ENCODE assay signal across 16 cellular contexts in the genomic region with DNA sequence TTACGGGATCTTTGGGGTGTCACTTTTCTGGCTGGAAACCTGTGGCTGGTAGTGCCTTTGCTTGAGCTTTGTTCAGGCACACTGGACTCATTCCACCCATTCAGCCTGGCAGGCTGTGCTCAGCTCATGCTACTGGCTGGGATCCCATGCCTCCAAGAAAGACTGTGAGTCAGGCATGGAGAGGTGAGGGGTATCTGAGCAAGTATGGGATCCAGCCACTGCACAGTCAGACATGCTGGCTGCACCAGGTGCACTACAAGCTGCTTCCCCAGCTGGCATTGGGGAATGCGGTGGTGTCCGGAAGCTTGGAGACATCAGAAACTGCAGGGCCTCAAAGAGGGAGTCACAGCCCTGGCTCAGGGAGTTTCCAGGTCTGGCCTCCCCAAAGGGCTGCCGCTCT. TPM values are rescaled to one million over a fixed set of nuclear protein-coding genes. Genes with fewer than 3 reads are reported as not detected.
A peak's percentile ranks its signal among the peaks of the same experiment; 100 is the strongest.
DNase-seq lines count a peak whose midpoint lies in the region; ATAC-seq, FAIRE-seq and TF ChIP-seq lines count a peak whose summit lies in the region.
"Had no signal": no experiment of that assay in that cellular context is flagged by ENCODE, and none has a peak within 500 bp of the region (broad histone marks: within the 10 kb centered on the region; RNA-seq: fewer than 3 reads in every experiment).

No MANE protein-coding gene starts in this region.

- H3K27me3 ChIP-seq in MG63 (no peaks in the 10 kb centered on the region), H1 (replicated peaks in 1 of 4; ENCODE audit: control insufficient read depth in 3 of 4, extremely low read depth in 1 of 4, insufficient read depth in 3 of 4, low read length in 3 of 4) (no peaks in the 10 kb centered on the region), trophoblast cell (ENCODE audit: insufficient read depth, low read length) (no peaks in the 10 kb centered on the region), hepatocyte (no peaks in the 10 kb centered on the region)

- H2BK12ac ChIP-seq in H1 (ENCODE audit: low read depth, low read length) (no peak overlapping the region), trophoblast cell (ENCODE audit: low read length) (no peak overlapping the region)

- H3K23me2 ChIP-seq in H1 (ENCODE audit: low read depth, low read length): peaks cover 2% of the 10 kb centered on the region; the same call in 1 of the 2 replicates

- no peak overlapping the region for H3K4me2 ChIP-seq in H1 (ENCODE audit: insufficient read depth in 1 of 2, low read depth in 2 of 2, low read length in 2 of 2)
- no peak overlapping the region for H3K4me2 ChIP-seq in trophoblast cell (ENCODE audit: low read length)
- H3K4me2 ChIP-seq in hepatocyte: no peak overlapping the region

- POLR2A ChIA-PET in H1 (lab: Charles Lee; ENCODE audit: partially characterized antibody): interaction anchor here (0.7 to 9.4 kb wide), 9 partner anchors 8 to 43 kb away, joined by 3 to 88 read pairs (median 4); a partner anchor contains a TSS

- H3K79me2 ChIP-seq in H1 (ENCODE audit: control insufficient read depth in 1 of 2, insufficient read depth in 2 of 2, low read length in 2 of 2): no peaks in the 10 kb centered on the region
- no peaks in the 10 kb centered on the region for H3K79me2 ChIP-seq in trophoblast cell (ENCODE audit: control insufficient read depth, insufficient read depth, low read length, poor library complexity)
- no peaks in the 10 kb centered on the region for H3K79me2 ChIP-seq in hepatocyte

- H3K9me3 ChIP-seq in MG63: no peaks in the 10 kb centered on the region
- H3K9me3 ChIP-seq in H1 (ENCODE audit: insufficient read depth in 2 of 2, low read depth in 1 of 2, low read length in 1 of 2): 0 out of 4 replicates have a peak, but pooled peaks cover 0 to 1% of the 10 kb centered on the region in 2 experiments
- H3K9me3 ChIP-seq in trophoblast cell (ENCODE audit: insufficient read depth, low read depth, low read length): no peaks in the 10 kb centered on the region
- H3K9me3 ChIP-seq in hepatocyte (ENCODE audit: low read depth): no peaks in the 10 kb centered on the region

- H4K5ac ChIP-seq in H1 (ENCODE audit: insufficient read length, low read depth, low read length): no peak overlapping the region

- no peak for TF ChIP-seq EP300 in H1 (IDR thresholded peaks at IDR 0.05; ENCODE audit: borderline replicate concordance in 1 of 2, low read depth in 2 of 2, low read length in 2 of 2)

- H3K9me2 ChIP-seq in hepatocyte (replicated peaks; ENCODE audit: insufficient read depth): no peaks in the 10 kb centered on the region

- no peaks in the 10 kb centered on the region; a peak in 1 of 7 replicates for H3K4me1 ChIP-seq in H1 (replicated peaks in 1 of 4; ENCODE audit: control insufficient read depth in 3 of 4, insufficient read depth in 4 of 4, low read length in 3 of 4)
- no peaks in the 10 kb centered on the region for H3K4me1 ChIP-seq in trophoblast cell (ENCODE audit: control insufficient read depth in 1 of 2, insufficient read depth in 2 of 2, low read length in 2 of 2)
- no peaks in the 10 kb centered on the region for H3K4me1 ChIP-seq in hepatocyte (ENCODE audit: insufficient read depth)

- H3K18ac ChIP-seq in H1 (ENCODE audit: extremely low read depth, low read length) (no peak overlapping the region), trophoblast cell (ENCODE audit: low read length) (no peak overlapping the region)

- H2AK5ac ChIP-seq in H1 (ENCODE audit: low read depth, low read length) (no peak overlapping the region), trophoblast cell (ENCODE audit: low read length) (no peak overlapping the region)

- H3K14ac ChIP-seq in H1 (ENCODE audit: insufficient read length) (no peak overlapping the region), trophoblast cell (ENCODE audit: low read length) (no peak overlapping the region)

- H3K23ac ChIP-seq in H1 (ENCODE audit: insufficient read length): no peak overlapping the region
- H3K23ac ChIP-seq in trophoblast cell (ENCODE audit: low read length): no peak overlapping the region

- H4K91ac ChIP-seq in H1 (replicated peaks; ENCODE audit: insufficient read length, low read length) (no peak overlapping the region), trophoblast cell (ENCODE audit: low read depth, low read length) (no peak overlapping the region)

- WGBS in H1 (ENCODE audit: extremely low coverage in 1 of 2, insufficient coverage in 1 of 2, insufficient read length in 1 of 2, insufficient replicate concordance in 2 of 2, low coverage in 1 of 2, low lambda C conversion rate in 2 of 2, missing lambda C conversion rate in 1 of 2), 2 experiments: 97% methylated on average over 4 of the region's 4 CpGs; no CpG with 5 or more reads in 1 of the 2 experiments
- no CpG with 5 or more reads among the region's 4 CpGs for WGBS in trophoblast cell (ENCODE audit: extremely low coverage, insufficient coverage, insufficient read length)
- 94% methylated on average over 4 of the region's 4 CpGs for WGBS in hepatocyte (ENCODE audit: low lambda C conversion rate, missing lambda C conversion rate)

- no peak overlapping the region for H2AFZ ChIP-seq in H1 (ENCODE audit: low read length)
- H2AFZ ChIP-seq in trophoblast cell (ENCODE audit: insufficient read depth, low read length, poor library complexity): no peak overlapping the region
- H2AFZ ChIP-seq in hepatocyte: no peak overlapping the region

- H2BK15ac ChIP-seq in H1 (ENCODE audit: low read length): peak overlapping the region; percentile 40; the same call in 1 of the 2 replicates

- H3K27ac ChIP-seq in H1 (ENCODE audit: low read depth, low read length) (no peak overlapping the region), trophoblast cell (ENCODE audit: low read depth, low read length) (no peak overlapping the region), hepatocyte (no peak overlapping the region)

- CTCF ChIA-PET in H1 (lab: Charles Lee; ENCODE audit: partially characterized antibody): interaction anchor here (0.6 to 2.5 kb wide), 7 partner anchors 10 to 772 kb away, joined by 3 to 12 read pairs (median 3); a partner anchor contains a TSS

- no peaks in the 10 kb centered on the region for H3K79me1 ChIP-seq in H1 (ENCODE audit: low read depth, low read length)
- no peaks in the 10 kb centered on the region for H3K79me1 ChIP-seq in trophoblast cell (ENCODE audit: low read length)

- H3K56ac ChIP-seq in H1 (replicated peaks; ENCODE audit: insufficient read length, low read depth, low read length): no peak overlapping the region

- no peak overlapping the region for H2BK5ac ChIP-seq in H1 (ENCODE audit: low read depth, low read length)
- H2BK5ac ChIP-seq in trophoblast cell (ENCODE audit: low read depth, low read length, poor library complexity): no peak overlapping the region

- no peak for FAIRE-seq in H1 (lab: Jason Lieb, UNC)
- FAIRE-seq: G401.6, GM12892 had no signal

- H3K4ac ChIP-seq in H1 (replicated peaks; ENCODE audit: insufficient read length, low read depth, low read length) (no peak overlapping the region), trophoblast cell (ENCODE audit: low read depth, low read length) (no peak overlapping the region)

- H3K4me3 ChIP-seq in MG63 (no peak overlapping the region), H1 (ENCODE audit: extremely low read depth in 1 of 4, insufficient read depth in 2 of 4, low read depth in 3 of 4, low read length in 4 of 4) (no peak overlapping the region), foreskin fibroblast (ENCODE audit: low read depth in 1 of 2, low read length in 2 of 2) (no peak overlapping the region), trophoblast cell (ENCODE audit: low read depth, low read length) (no peak overlapping the region), hepatocyte (no peak overlapping the region)

- H4K8ac ChIP-seq in H1 (ENCODE audit: extremely low read depth, insufficient read depth, low read length) (no peak overlapping the region), trophoblast cell (ENCODE audit: low read depth, low read length) (no peak overlapping the region)

- H2BK120ac ChIP-seq in H1 (replicated peaks; ENCODE audit: low read depth, low read length) (no peak overlapping the region), trophoblast cell (ENCODE audit: insufficient read depth, low read length, poor library complexity) (no peak overlapping the region)

- no peaks in the 10 kb centered on the region for H3K36me3 ChIP-seq in MG63
- H3K36me3 ChIP-seq in H1 (ENCODE audit: control insufficient read depth in 2 of 4, insufficient read depth in 4 of 4, low read length in 3 of 4): no peaks in the 10 kb centered on the region
- H3K36me3 ChIP-seq in trophoblast cell (ENCODE audit: control insufficient read depth in 1 of 2, insufficient read depth in 2 of 2, low read length in 2 of 2): no peaks in the 10 kb centered on the region
- H3K36me3 ChIP-seq in hepatocyte (replicated peaks; ENCODE audit: insufficient read depth, low read depth): no peaks in the 10 kb centered on the region

- H4K12ac ChIP-seq in trophoblast cell (ENCODE audit: low read depth, low read length): no peak overlapping the region

- H4K20me1 ChIP-seq in H1 (replicated peaks in 1 of 2; ENCODE audit: control insufficient read depth in 1 of 2, insufficient read depth in 2 of 2, low read length in 2 of 2) (peaks cover 1 to 3% of the 10 kb centered on the region in 2 experiments), hepatocyte (ENCODE audit: insufficient read depth, poor library complexity, severe bottlenecking) (no peaks in the 10 kb centered on the region)

- no peak for TF ChIP-seq CTCF in H1 (IDR thresholded peaks at IDR 0.05; ENCODE audit: control extremely low read depth in 1 of 3, insufficient read depth in 1 of 3, low read depth in 1 of 3, low read length in 3 of 3)
- no peak for TF ChIP-seq CTCF in foreskin fibroblast (IDR thresholded peaks at IDR 0.05; ENCODE audit: low read depth, low read length)
- TF ChIP-seq CTCF in hepatocyte (IDR thresholded peaks at IDR 0.05; ENCODE audit: poor library complexity): no peak

- TF ChIP-seq RAD21 in H1 (IDR thresholded peaks at IDR 0.05 in 1 of 2, conservative IDR thresholded peaks at IDR 0.05 in 1 of 2; ENCODE audit: low read depth in 2 of 2, low read length in 2 of 2): no peak

- H2BK20ac ChIP-seq in H1 (ENCODE audit: low read length): no peak overlapping the region

- ATAC-seq in HG03280 (IDR thresholded peaks at IDR 0.05; ENCODE audit: unreplicated experiment): no peak

- H3K9ac ChIP-seq in H1 (replicated peaks in 1 of 4; ENCODE audit: extremely low read depth in 1 of 4, low read depth in 3 of 4, low read length in 3 of 4) (no peak overlapping the region), trophoblast cell (ENCODE audit: low read length) (no peak overlapping the region)

- TF ChIP-seq POLR2A in H1 (IDR thresholded peaks at IDR 0.05; ENCODE audit: control extremely low read depth in 1 of 2, low read depth in 2 of 2, low read length in 2 of 2): no peak

- DNase-seq in MG63: peak; percentile 20
- DNase-seq in H1 (ENCODE audit: low read depth in 1 of 2, low spot score in 2 of 2): no peak
- peak; percentile 1 to 10 for DNase-seq in foreskin fibroblast
- peak; percentile 11 to 41 for DNase-seq in trophoblast cell
- no peak for DNase-seq in hepatocyte (ENCODE audit: low spot score)
- DNase-seq in NCI-H2227 treated with DMSO at 0.1 percent for 48 hours (lab: John Stamatoyannopoulos, UW): no peak
- DNase-seq: Caco-2; CD4-positive, alpha-beta memory T cell; DMS153; DND-41; GOT3; H7; HCEC 1CT had no signal

RNA-seq across cellular contexts. Expression of a gene that starts 12.0 kb away (rescaled TPM):
- total RNA-seq in MG63 (2014; rRNA removed; shearing (Covaris generic); ENCODE audit: low replicate concordance): 27.1 and 33.3 TPM in 2 replicates
- 30.4 and 33.7 TPM in 2 replicates for total RNA-seq in H1 (2021; fragmentation: NEBNext Ultra II Directional; extraction: Animal tissue kit (Norgen Biotek cat#: 25700))
- polyA plus RNA-seq in H1 (2011; rRNA removed) (8.0 and 8.8 TPM in 2 replicates), hepatocyte (18.3 and 32.5 TPM in 2 replicates)
- polyA plus RNA-seq in H1 (2011; cell fraction: cytosol; rRNA removed): 9.8 TPM
- polyA plus RNA-seq in H1 (2011; cell fraction: nucleus; rRNA removed): 15.3 TPM
- polyA plus RNA-seq in H1 (2012, experiment 1 of 2): 11.4 to 20.0 TPM (median 15.0 TPM) in 4 replicates
- 2.8 TPM for polyA plus RNA-seq in H1 (2012, experiment 2 of 2)
- 16.0 TPM for polyA plus RNA-seq in H1 (2013, experiment 1 of 2)
- polyA plus RNA-seq in H1 (2013, experiment 2 of 2): 15.3 TPM
- 19.8 and 20.5 TPM in 2 replicates for polyA minus RNA-seq in H1 (2011; rRNA and poly(A)+ RNA removed)
- polyA minus RNA-seq in H1 (2011; cell fraction: cytosol; rRNA and poly(A)+ RNA removed): 10.5 TPM
- polyA minus RNA-seq in H1 (2011; cell fraction: nucleus; rRNA and poly(A)+ RNA removed): 50.3 TPM
- polyA plus RNA-seq in trophoblast cell (2013): 22.5 and 23.6 TPM in 2 replicates
- 30.9 and 33.7 TPM in 2 replicates for total RNA-seq in hepatocyte

RNA-seq across cellular contexts. Expression of a gene that starts 30.7 kb away (rescaled TPM):
- 19.3 and 31.7 TPM in 2 replicates for total RNA-seq in MG63 (2014; rRNA removed; shearing (Covaris generic); ENCODE audit: low replicate concordance)
- 21.5 and 24.5 TPM in 2 replicates for total RNA-seq in H1 (2021; fragmentation: NEBNext Ultra II Directional; extraction: Animal tissue kit (Norgen Biotek cat#: 25700))
- polyA plus RNA-seq in H1 (2011; rRNA removed): 3.9 and 14.7 TPM in 2 replicates
- 12.6 TPM for polyA plus RNA-seq in H1 (2011; cell fraction: cytosol; rRNA removed)
- polyA plus RNA-seq in H1 (2011; cell fraction: nucleus; rRNA removed): 2.6 TPM
- 9.6 to 25.4 TPM (median 13.4 TPM) in 4 replicates for polyA plus RNA-seq in H1 (2012, experiment 1 of 2)
- 2.5 TPM for polyA plus RNA-seq in H1 (2012, experiment 2 of 2)
- 12.0 TPM for polyA plus RNA-seq in H1 (2013, experiment 1 of 2)
- polyA plus RNA-seq in H1 (2013, experiment 2 of 2): 11.7 TPM
- 7.6 and 14.9 TPM in 2 replicates for polyA minus RNA-seq in H1 (2011; rRNA and poly(A)+ RNA removed)
- polyA minus RNA-seq in H1 (2011; cell fraction: cytosol; rRNA and poly(A)+ RNA removed): 7.9 TPM
- 12.8 TPM for polyA minus RNA-seq in H1 (2011; cell fraction: nucleus; rRNA and poly(A)+ RNA removed)
- polyA plus RNA-seq in trophoblast cell (2013): 11.3 and 12.1 TPM in 2 replicates
- 72.0 and 75.6 TPM in 2 replicates for total RNA-seq in hepatocyte
- 31.1 and 32.9 TPM in 2 replicates for polyA plus RNA-seq in hepatocyte

RNA-seq across cellular contexts. Expression of a gene that starts 30.8 kb away (rescaled TPM):
- 92.0 and 171 TPM in 2 replicates for total RNA-seq in MG63 (2014; rRNA removed; shearing (Covaris generic); ENCODE audit: low replicate concordance)
- total RNA-seq in H1 (2021; fragmentation: NEBNext Ultra II Directional; extraction: Animal tissue kit (Norgen Biotek cat#: 25700)): 202 and 212 TPM in 2 replicates
- polyA plus RNA-seq in H1 (2011; rRNA removed) (45.8 and 64.7 TPM in 2 replicates), hepatocyte (42.1 and 51.9 TPM in 2 replicates)
- polyA plus RNA-seq in H1 (2011; cell fraction: cytosol; rRNA removed): 114 TPM
- polyA plus RNA-seq in H1 (2011; cell fraction: nucleus; rRNA removed): 63.1 TPM
- 63.0 to 156 TPM (median 74.1 TPM) in 4 replicates for polyA plus RNA-seq in H1 (2012, experiment 1 of 2)
- 28.4 TPM for polyA plus RNA-seq in H1 (2012, experiment 2 of 2)
- polyA plus RNA-seq in H1 (2013, experiment 1 of 2): 252 TPM
- polyA plus RNA-seq in H1 (2013, experiment 2 of 2): 227 TPM
- 71.9 and 81.3 TPM in 2 replicates for polyA minus RNA-seq in H1 (2011; rRNA and poly(A)+ RNA removed)
- 61.6 TPM for polyA minus RNA-seq in H1 (2011; cell fraction: cytosol; rRNA and poly(A)+ RNA removed)
- polyA minus RNA-seq in H1 (2011; cell fraction: nucleus; rRNA and poly(A)+ RNA removed): 339 TPM
- 148 and 162 TPM in 2 replicates for polyA plus RNA-seq in trophoblast cell (2013)
- total RNA-seq in hepatocyte: 240 and 318 TPM in 2 replicates

Comparison
In these comparisons a context has a peak if more than half of its experiments do, and no peak if none do; other contexts are left out.
1. DNase-seq: peak in MG63 (single experiment), foreskin fibroblast (2 of 2) and trophoblast cell (2 of 2); none in H1 (0 of 2), hepatocyte (single experiment) and NCI-H2227 treated with DMSO at 0.1 percent for 48 hours (single experiment).